In the genomic region with DNA sequence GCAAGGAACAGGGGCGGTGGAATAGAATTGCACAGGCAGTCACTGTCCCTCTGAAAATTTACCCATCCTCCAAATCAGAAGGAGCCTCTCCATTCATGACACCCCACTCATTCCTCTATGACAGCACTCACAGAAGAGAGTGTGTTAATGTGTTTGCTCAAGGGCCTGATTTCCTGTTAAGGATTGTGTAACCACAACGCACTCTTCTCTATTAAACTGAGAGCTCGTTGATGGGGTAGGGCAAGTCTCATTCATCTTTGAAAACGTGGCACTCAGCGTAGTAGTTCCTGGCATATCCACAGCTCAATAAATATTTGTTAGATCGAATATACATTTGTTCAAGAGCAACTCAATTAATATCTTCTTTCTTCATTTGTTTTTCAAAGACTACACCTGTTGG, we compare ENCODE assay signal across 16 cellular contexts.
DNase-seq lines count a peak whose midpoint lies in the region; TF ChIP-seq lines count a peak whose summit lies in the region.
"Had no signal": no experiment of that assay in that cellular context is flagged by ENCODE, and none has a peak within 500 bp of the region (broad histone marks: within the 10 kb centered on the region; RNA-seq: fewer than 3 reads in every experiment).

No MANE protein-coding gene starts in this region.

- peaks cover 23% of the 10 kb centered on the region for H3K4me1 Mint-ChIP-seq in osteocyte (ENCODE audit: unreplicated experiment)
- peaks cover 40% of the 10 kb centered on the region for H3K4me1 Mint-ChIP-seq in Caco-2 (ENCODE audit: low read depth, unreplicated experiment)
- H3K4me1 Mint-ChIP-seq: stimulated activated effector memory CD8-positive, alpha-beta T cell treated with anti-CD3 and anti-CD28 coated beads, Interleukin-12 subunit alpha, Interleukin-12 subunit beta, amount 100 ng/mL, for 72 hours had no signal

- H3K4me3 Mint-ChIP-seq in osteocyte (ENCODE audit: unreplicated experiment), result no peak overlapping the region
- no peak overlapping the region for H3K4me3 Mint-ChIP-seq in Caco-2 (ENCODE audit: unreplicated experiment)
- H3K4me3 Mint-ChIP-seq: activated CD8-positive, alpha-beta memory T cell treated with anti-CD3 and anti-CD28 coated beads, Interleukin-2, amount 10 ng/mL, durations not matched to agents 7 days and 5 days; dendritic cell treated with granulocyte-macrophage colony-stimulating factor and Interleukin-4, amounts not matched to agents 40 ng/mL and 50 ng/mL, for 4 days; GM23338; stimulated activated effector memory CD8-positive, alpha-beta T cell treated with anti-CD3 and anti-CD28 coated beads, Interleukin-12 subunit alpha, Interleukin-12 subunit beta, amount 100 ng/mL, for 72 hours had no signal

- intact Hi-C loops in Caco-2 (cut with micrococcal nuclease; ENCODE audit: unreplicated experiment), result loop anchor here (10.0 kb wide), 1 partner anchor 115 kb away; no protein-coding TSS in a partner anchor

- H3K4me3 ChIP-seq in GM23248 (no peak overlapping the region), Caco-2 (ENCODE audit: low read depth, low read length) (no peak overlapping the region)
- H3K4me3 ChIP-seq: GM23338, K562 had no signal

- POLR2A ChIA-PET in Caco-2 (lab: Charles Lee), result no interaction called here

- H3K9me3 Mint-ChIP-seq in osteocyte (ENCODE audit: unreplicated experiment) (no peaks in the 10 kb centered on the region), Caco-2 (ENCODE audit: unreplicated experiment) (peaks cover 10% of the 10 kb centered on the region)
- H3K9me3 Mint-ChIP-seq: dendritic cell treated with granulocyte-macrophage colony-stimulating factor and Interleukin-4, amounts not matched to agents 40 ng/mL and 50 ng/mL, for 4 days; stimulated activated effector memory CD8-positive, alpha-beta T cell treated with anti-CD3 and anti-CD28 coated beads, Interleukin-12 subunit alpha, Interleukin-12 subunit beta, amount 100 ng/mL, for 72 hours had no signal

- H3K4me2 ChIP-seq in GM23248 (ENCODE audit: unreplicated experiment), result no peak overlapping the region
- H3K4me2 ChIP-seq: GM23338 had no signal

- no peaks in the 10 kb centered on the region for H4K20me1 ChIP-seq in GM23248 (ENCODE audit: insufficient read depth)

- no peaks in the 10 kb centered on the region for H3K79me2 ChIP-seq in GM23248 (ENCODE audit: insufficient read depth)

- CTCF ChIA-PET in Caco-2 (lab: Charles Lee), result no interaction called here

- H3K27ac Mint-ChIP-seq in osteocyte (ENCODE audit: unreplicated experiment) (no peak overlapping the region), Caco-2 (ENCODE audit: unreplicated experiment) (no peak overlapping the region)
- H3K27ac Mint-ChIP-seq: activated CD8-positive, alpha-beta memory T cell treated with anti-CD3 and anti-CD28 coated beads, Interleukin-2, amount 10 ng/mL, durations not matched to agents 7 days and 5 days; dendritic cell treated with granulocyte-macrophage colony-stimulating factor and Interleukin-4, amounts not matched to agents 40 ng/mL and 50 ng/mL, for 4 days; GM23338; stimulated activated effector memory CD8-positive, alpha-beta T cell treated with anti-CD3 and anti-CD28 coated beads, Interleukin-12 subunit alpha, Interleukin-12 subunit beta, amount 100 ng/mL, for 72 hours had no signal

- peaks cover 17% of the 10 kb centered on the region for H3K4me1 ChIP-seq in GM23248 (ENCODE audit: insufficient read depth)
- peaks cover 26% of the 10 kb centered on the region for H3K4me1 ChIP-seq in Caco-2

- H3K27ac ChIP-seq in GM23248, result no peak overlapping the region
- H3K27ac ChIP-seq: foreskin keratinocyte had no signal

- no peaks in the 10 kb centered on the region for H3K36me3 Mint-ChIP-seq in osteocyte (ENCODE audit: unreplicated experiment)
- H3K36me3 Mint-ChIP-seq in Caco-2 (ENCODE audit: insufficient read depth, unreplicated experiment), result no peaks in the 10 kb centered on the region
- H3K36me3 Mint-ChIP-seq: activated CD8-positive, alpha-beta memory T cell treated with anti-CD3 and anti-CD28 coated beads, Interleukin-2, amount 10 ng/mL, durations not matched to agents 7 days and 5 days; stimulated activated effector memory CD8-positive, alpha-beta T cell treated with anti-CD3 and anti-CD28 coated beads, Interleukin-12 subunit alpha, Interleukin-12 subunit beta, amount 100 ng/mL, for 72 hours had no signal

- H3K9me2 ChIP-seq in GM23248 (ENCODE audit: insufficient read depth), result no peaks in the 10 kb centered on the region

- in situ Hi-C loops in GM23248 (cut with MboI), result no loop called here

- no peaks in the 10 kb centered on the region for H3K27me3 Mint-ChIP-seq in osteocyte (ENCODE audit: unreplicated experiment)
- H3K27me3 Mint-ChIP-seq in Caco-2 (ENCODE audit: insufficient read depth, unreplicated experiment), result no peaks in the 10 kb centered on the region
- H3K27me3 Mint-ChIP-seq: dendritic cell treated with granulocyte-macrophage colony-stimulating factor and Interleukin-4, amounts not matched to agents 40 ng/mL and 50 ng/mL, for 4 days had no signal

- H3K27me3 ChIP-seq in GM23248 (replicated peaks; ENCODE audit: insufficient read depth), result no peaks in the 10 kb centered on the region
- no peaks in the 10 kb centered on the region for H3K27me3 ChIP-seq in Caco-2 (replicated peaks; ENCODE audit: control insufficient read depth, insufficient read depth, low read length)
- H3K27me3 ChIP-seq: foreskin keratinocyte had no signal

- H3K9ac ChIP-seq in GM23248, result no peak overlapping the region

- DNase-seq in GM23248 (peak; percentile 10), NCI-H2029 treated with DMSO at 0.1 percent for 48 hours (lab: John Stamatoyannopoulos, UW) (peak; percentile 96), SHP77 treated with DMSO at 0.1 percent for 48 hours (lab: John Stamatoyannopoulos, UW) (peak; percentile 96), osteocyte (ENCODE audit: extremely low spot score, unreplicated experiment) (peak; percentile 6), Caco-2 (no peak), GM10266 (ENCODE audit: extremely low spot score) (no peak)
- DNase-seq in activated CD4-positive, CD25-positive, alpha-beta regulatory T cell (lab: John Stamatoyannopoulos, UW), result no peak
- DNase-seq in activated CD8-positive, alpha-beta memory T cell treated with anti-CD3 and anti-CD28 coated beads, Interleukin-2, amount 50 U/mL, for 4 hours, result no peak
- DNase-seq: activated CD8-positive, alpha-beta memory T cell treated with anti-CD3 and anti-CD28 coated beads, Interleukin-2, amount 10 ng/mL, durations not matched to agents 7 days and 5 days; left cardiac atrium; OCI-M1 had no signal

- BruUV-seq in Caco-2 (replicated peaks; lab: Mats Ljungman, UMichigan), result no TSS peak

- peaks cover 22% of the 10 kb centered on the region for H3F3A ChIP-seq in GM23248 (ENCODE audit: insufficient read depth)

- TF ChIP-seq CTCF in osteocyte (IDR thresholded peaks at IDR 0.05) (no peak), Caco-2 (IDR thresholded peaks at IDR 0.05; ENCODE audit: insufficient read depth in 1 of 2, low read depth in 1 of 2, low read length in 1 of 2, severe bottlenecking in 1 of 2, unreplicated experiment in 1 of 2) (no peak), GM10266 (IDR thresholded peaks at IDR 0.05; ENCODE audit: control insufficient read depth, insufficient read depth, low read depth, missing control alignments) (no peak)

- H3K36me3 ChIP-seq in GM23248 (ENCODE audit: low read depth) (no peaks in the 10 kb centered on the region), Caco-2 (ENCODE audit: control insufficient read depth, insufficient read depth, low read length) (no peaks in the 10 kb centered on the region)

- 69 to 74% methylated on average over 6 of the region's 6 CpGs for WGBS in GM23248 (ENCODE audit: low coverage in 1 of 2, low lambda C conversion rate in 2 of 2, missing lambda C conversion rate in 2 of 2), 2 experiments

- no peak overlapping the region for H2AFZ ChIP-seq in GM23248
- H2AFZ ChIP-seq: GM23338 had no signal

- H3K9me3 ChIP-seq in GM23248 (ENCODE audit: low read depth) (no peaks in the 10 kb centered on the region), Caco-2 (no peaks in the 10 kb centered on the region)

Comparison
In these comparisons a context has a peak if more than half of its experiments do, and no peak if none do; other contexts are left out.
1. DNase-seq: peak in GM23248 (single experiment), NCI-H2029 treated with DMSO at 0.1 percent for 48 hours (single experiment), SHP77 treated with DMSO at 0.1 percent for 48 hours (single experiment) and osteocyte (single experiment); none in Caco-2 (0 of 2), GM10266 (single experiment), activated CD4-positive, CD25-positive, alpha-beta regulatory T cell (0 of 4) and activated CD8-positive, alpha-beta memory T cell treated with anti-CD3 and anti-CD28 coated beads, Interleukin-2, amount 50 U/mL, for 4 hours (single experiment).